1 cellular context compared by ENCODE assay signal in the genomic region with DNA sequence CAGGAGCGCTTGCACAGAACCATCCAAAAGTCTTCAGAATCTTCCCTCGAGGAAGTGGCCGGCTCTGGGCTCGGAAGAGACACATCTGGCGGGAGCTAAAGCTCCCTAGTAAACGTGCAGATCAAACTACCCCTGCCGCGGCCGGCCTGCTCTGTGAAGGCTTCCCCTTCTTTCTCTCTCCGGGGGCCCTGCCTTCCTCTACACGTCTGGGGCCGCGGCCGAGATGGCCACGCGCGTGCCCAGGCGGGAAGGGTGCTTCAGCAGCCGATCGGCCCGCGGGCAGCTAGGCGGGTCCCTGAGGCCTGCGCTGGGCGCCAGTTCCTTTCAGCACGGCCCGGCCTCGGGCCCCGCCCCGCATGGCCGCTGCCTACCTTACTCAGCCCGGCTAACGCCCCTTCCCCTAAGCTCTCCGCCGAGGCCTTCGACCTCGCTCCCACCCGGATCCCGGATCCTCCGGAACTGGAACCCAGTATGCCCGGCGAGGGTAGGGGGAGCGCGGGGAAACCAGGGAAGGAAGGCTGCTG.
TF ChIP-seq lines count a peak whose summit lies in the region.

No MANE protein-coding gene starts in this region.

TF ChIP-seq in GM12878, 131 proteins besides CTCF, POLR2A, EP300 and RAD21 (continued from another document):
- TF ChIP-seq, protein P1, sequence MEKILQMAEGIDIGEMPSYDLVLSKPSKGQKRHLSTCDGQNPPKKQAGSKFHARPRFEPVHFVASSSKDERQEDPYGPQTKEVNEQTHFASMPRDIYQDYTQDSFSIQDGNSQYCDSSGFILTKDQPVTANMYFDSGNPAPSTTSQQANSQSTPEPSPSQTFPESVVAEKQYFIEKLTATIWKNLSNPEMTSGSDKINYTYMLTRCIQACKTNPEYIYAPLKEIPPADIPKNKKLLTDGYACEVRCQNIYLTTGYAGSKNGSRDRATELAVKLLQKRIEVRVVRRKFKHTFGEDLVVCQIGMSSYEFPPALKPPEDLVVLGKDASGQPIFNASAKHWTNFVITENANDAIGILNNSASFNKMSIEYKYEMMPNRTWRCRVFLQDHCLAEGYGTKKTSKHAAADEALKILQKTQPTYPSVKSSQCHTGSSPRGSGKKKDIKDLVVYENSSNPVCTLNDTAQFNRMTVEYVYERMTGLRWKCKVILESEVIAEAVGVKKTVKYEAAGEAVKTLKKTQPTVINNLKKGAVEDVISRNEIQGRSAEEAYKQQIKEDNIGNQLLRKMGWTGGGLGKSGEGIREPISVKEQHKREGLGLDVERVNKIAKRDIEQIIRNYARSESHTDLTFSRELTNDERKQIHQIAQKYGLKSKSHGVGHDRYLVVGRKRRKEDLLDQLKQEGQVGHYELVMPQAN (conservative IDR thresholded peaks at IDR 0.05): peak; percentile 48; the same call in 1 of the 2 replicates
- TF ChIP-seq SIX5 (IDR thresholded peaks at IDR 0.05; ENCODE audit: low read depth, low read length, severe bottlenecking) (no peak), CHD4 (IDR thresholded peaks at IDR 0.05) (no peak), FOS (IDR thresholded peaks at IDR 0.05; ENCODE audit: borderline replicate concordance, extremely low read depth, insufficient read length) (no peak), RBBP5 (conservative IDR thresholded peaks at IDR 0.05) (0 out of 2 replicates have a peak, but pooled peaks have one; percentile 62), MXI1 (IDR thresholded peaks at IDR 0.05; ENCODE audit: low read depth, low read length) (peak; percentile 8; the same call in 1 of the 2 replicates), GATAD2B (conservative IDR thresholded peaks at IDR 0.05; ENCODE audit: low read depth) (peak; percentile 22; the same call in 1 of the 2 replicates), BHLHE40 (IDR thresholded peaks at IDR 0.05; ENCODE audit: borderline replicate concordance in 1 of 2, low read depth in 2 of 2, low read length in 1 of 2) (no peak), HDAC6 (IDR thresholded peaks at IDR 0.05; ENCODE audit: unreplicated experiment) (no peak), NR2F1 (conservative IDR thresholded peaks at IDR 0.05) (no peak), NFYA (IDR thresholded peaks at IDR 0.05; ENCODE audit: borderline replicate concordance, low read depth, low read length) (no peak), CHD1 (IDR thresholded peaks at IDR 0.05; ENCODE audit: low read depth, low read length) (0 out of 2 replicates have a peak, but pooled peaks have one; percentile 74), EED (IDR thresholded peaks at IDR 0.05; ENCODE audit: low read depth) (0 out of 2 replicates have a peak, but pooled peaks have one; percentile 27), CEBPB (IDR thresholded peaks at IDR 0.05; ENCODE audit: borderline replicate concordance in 1 of 2, low read depth in 2 of 2, low read length in 2 of 2) (no peak), ZNF384 (IDR thresholded peaks at IDR 0.05; ENCODE audit: borderline replicate concordance, low read depth, low read length) (no peak), ASH2L (IDR thresholded peaks at IDR 0.05; ENCODE audit: borderline replicate concordance, low read depth) (no peak)
- TF ChIP-seq, protein P2, sequence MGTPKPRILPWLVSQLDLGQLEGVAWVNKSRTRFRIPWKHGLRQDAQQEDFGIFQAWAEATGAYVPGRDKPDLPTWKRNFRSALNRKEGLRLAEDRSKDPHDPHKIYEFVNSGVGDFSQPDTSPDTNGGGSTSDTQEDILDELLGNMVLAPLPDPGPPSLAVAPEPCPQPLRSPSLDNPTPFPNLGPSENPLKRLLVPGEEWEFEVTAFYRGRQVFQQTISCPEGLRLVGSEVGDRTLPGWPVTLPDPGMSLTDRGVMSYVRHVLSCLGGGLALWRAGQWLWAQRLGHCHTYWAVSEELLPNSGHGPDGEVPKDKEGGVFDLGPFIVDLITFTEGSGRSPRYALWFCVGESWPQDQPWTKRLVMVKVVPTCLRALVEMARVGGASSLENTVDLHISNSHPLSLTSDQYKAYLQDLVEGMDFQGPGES (IDR thresholded peaks at IDR 0.05): no peak
- TF ChIP-seq, protein P3, sequence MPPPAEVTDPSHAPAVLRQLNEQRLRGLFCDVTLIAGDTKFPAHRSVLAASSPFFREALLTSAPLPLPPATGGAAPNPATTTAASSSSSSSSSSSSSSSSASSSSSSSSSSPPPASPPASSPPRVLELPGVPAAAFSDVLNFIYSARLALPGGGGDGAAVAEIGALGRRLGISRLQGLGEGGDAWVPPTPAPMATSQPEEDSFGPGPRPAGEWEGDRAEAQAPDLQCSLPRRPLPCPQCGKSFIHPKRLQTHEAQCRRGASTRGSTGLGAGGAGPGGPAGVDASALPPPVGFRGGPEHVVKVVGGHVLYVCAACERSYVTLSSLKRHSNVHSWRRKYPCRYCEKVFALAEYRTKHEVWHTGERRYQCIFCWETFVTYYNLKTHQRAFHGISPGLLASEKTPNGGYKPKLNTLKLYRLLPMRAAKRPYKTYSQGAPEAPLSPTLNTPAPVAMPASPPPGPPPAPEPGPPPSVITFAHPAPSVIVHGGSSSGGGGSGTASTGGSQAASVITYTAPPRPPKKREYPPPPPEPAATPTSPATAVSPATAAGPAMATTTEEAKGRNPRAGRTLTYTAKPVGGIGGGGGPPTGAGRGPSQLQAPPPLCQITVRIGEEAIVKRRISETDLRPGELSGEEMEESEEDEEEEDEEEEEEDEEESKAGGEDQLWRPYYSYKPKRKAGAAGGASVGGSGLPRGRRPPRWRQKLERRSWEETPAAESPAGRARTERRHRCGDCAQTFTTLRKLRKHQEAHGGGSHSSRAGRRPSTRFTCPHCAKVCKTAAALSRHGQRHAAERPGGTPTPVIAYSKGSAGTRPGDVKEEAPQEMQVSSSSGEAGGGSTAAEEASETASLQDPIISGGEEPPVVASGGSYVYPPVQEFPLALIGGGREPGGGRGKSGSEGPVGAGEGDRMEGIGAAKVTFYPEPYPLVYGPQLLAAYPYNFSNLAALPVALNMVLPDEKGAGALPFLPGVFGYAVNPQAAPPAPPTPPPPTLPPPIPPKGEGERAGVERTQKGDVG (CRISPR knock-in tag; IDR thresholded peaks at IDR 0.05): no peak
- TF ChIP-seq, protein P4, sequence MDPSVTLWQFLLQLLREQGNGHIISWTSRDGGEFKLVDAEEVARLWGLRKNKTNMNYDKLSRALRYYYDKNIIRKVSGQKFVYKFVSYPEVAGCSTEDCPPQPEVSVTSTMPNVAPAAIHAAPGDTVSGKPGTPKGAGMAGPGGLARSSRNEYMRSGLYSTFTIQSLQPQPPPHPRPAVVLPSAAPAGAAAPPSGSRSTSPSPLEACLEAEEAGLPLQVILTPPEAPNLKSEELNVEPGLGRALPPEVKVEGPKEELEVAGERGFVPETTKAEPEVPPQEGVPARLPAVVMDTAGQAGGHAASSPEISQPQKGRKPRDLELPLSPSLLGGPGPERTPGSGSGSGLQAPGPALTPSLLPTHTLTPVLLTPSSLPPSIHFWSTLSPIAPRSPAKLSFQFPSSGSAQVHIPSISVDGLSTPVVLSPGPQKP (IDR thresholded peaks at IDR 0.05; ENCODE audit: low read depth, low read length): no peak
- TF ChIP-seq, protein P5, sequence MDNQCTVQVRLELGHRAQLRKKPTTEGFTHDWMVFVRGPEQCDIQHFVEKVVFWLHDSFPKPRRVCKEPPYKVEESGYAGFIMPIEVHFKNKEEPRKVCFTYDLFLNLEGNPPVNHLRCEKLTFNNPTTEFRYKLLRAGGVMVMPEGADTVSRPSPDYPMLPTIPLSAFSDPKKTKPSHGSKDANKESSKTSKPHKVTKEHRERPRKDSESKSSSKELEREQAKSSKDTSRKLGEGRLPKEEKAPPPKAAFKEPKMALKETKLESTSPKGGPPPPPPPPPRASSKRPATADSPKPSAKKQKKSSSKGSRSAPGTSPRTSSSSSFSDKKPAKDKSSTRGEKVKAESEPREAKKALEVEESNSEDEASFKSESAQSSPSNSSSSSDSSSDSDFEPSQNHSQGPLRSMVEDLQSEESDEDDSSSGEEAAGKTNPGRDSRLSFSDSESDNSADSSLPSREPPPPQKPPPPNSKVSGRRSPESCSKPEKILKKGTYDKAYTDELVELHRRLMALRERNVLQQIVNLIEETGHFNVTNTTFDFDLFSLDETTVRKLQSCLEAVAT (IDR thresholded peaks at IDR 0.05): no peak
